In the genomic region with DNA sequence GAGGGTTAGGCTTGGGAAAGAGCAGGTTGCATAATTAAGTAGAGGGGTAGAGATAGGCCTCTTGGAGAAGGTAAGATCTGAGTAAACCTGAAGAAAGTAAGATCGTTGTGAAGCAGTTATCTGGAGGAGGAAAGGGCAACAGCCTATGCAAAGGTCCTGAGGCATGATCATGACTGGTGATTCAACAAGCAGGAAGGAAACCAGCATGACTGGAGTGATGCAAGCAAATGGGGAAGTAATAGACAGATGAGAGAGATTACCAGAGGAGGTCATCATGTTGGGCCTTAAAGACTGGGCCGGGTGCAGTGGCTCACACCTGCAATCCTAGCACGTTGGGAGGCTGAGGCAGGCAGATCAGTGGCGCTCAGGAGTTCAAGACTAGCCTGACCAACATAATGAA, we compare ENCODE assay signal across 30 cellular contexts.
"Had no signal": no experiment of that assay in that cellular context is flagged by ENCODE, and none has a peak within 500 bp of the region (broad histone marks: within the 10 kb centered on the region; RNA-seq: fewer than 3 reads in every experiment).

No MANE protein-coding gene starts in this region.

- H3K27me3 ChIP-seq: ascending aorta, body of pancreas, SJCRH30 had no signal

- DNase-seq: activated CD4-positive, alpha-beta T cell treated with anti-CD3 and anti-CD28 coated beads for 4 hours; activated CD4-positive, alpha-beta T cell treated with anti-CD3 and anti-CD28 coated beads, Interleukin-2, amount 50 U/mL, for 4 hours; activated CD8-positive, alpha-beta memory T cell treated with anti-CD3 and anti-CD28 coated beads, Interleukin-2, amount 50 U/mL, for 48 hours; activated CD8-positive, alpha-beta T cell treated with anti-CD3 and anti-CD28 coated beads, Interleukin-2, amount 10 ng/mL, durations not matched to agents 7 days and 5 days; activated effector memory CD4-positive, alpha-beta T cell treated with Interleukin-2 at 50 U/mL for 16 hours; activated naive CD4-positive, alpha-beta T cell; activated T-cell treated with anti-CD3 and anti-CD28 coated beads, Interleukin-2, amount 50 U/mL, for 24 hours; amniotic stem cell; body of pancreas; central memory CD4-positive, alpha-beta T cell; MM.1S; NCI-H1105; NCI-H146; NCI-H187 treated with DMSO at 0.1 percent for 48 hours; NCI-H345; NCI-H510A treated with DMSO at 0.1 percent for 48 hours; NCI-H69; NK-92 treated with Interleukin-12 subunit alpha and Interleukin-12 subunit beta, amount 100 ng/mL, for 24 hours; Right ventricle myocardium superior; SJCRH30; SK-N-SH; T-helper 1 cell had no signal

- H3K4me1 ChIP-seq: ascending aorta, body of pancreas, SJCRH30 had no signal

- H3K36me3 ChIP-seq: ascending aorta, SJCRH30 had no signal

- H3K9me3 ChIP-seq: ascending aorta, body of pancreas, SJCRH30, SK-N-SH had no signal

- H3K27ac ChIP-seq: ascending aorta, body of pancreas, coronary artery, RWPE1, SJCRH30 had no signal

- H3K4me3 Mint-ChIP-seq: activated CD8-positive, alpha-beta T cell treated with anti-CD3 and anti-CD28 coated beads, Interleukin-2, amount 10 ng/mL, durations not matched to agents 7 days and 5 days; activated naive CD4-positive, alpha-beta T cell treated with anti-CD3 and anti-CD28 coated beads, Interleukin-2, amount 50 U/mL, for 24 hours; activated T-cell treated with anti-CD3 and anti-CD28 coated beads, Interleukin-2, amount 50 U/mL, for 24 hours; activated T-helper 1 cell treated with anti-CD3 and anti-CD28 coated beads, Interleukin-12 subunit alpha, Interleukin-12 subunit beta, Interleukin-2, Interleukin-4 antibody, amounts not matched to agents 30 ng/mL and 10 ng/mL and 1 ng/mL, durations not matched to agents 14 hours and 24 hours and 36 hours had no signal

- H3K36me3 Mint-ChIP-seq: activated naive CD4-positive, alpha-beta T cell treated with anti-CD3 and anti-CD28 coated beads, Interleukin-2, amount 50 U/mL, for 24 hours had no signal

- H3K27ac Mint-ChIP-seq: activated CD8-positive, alpha-beta T cell treated with anti-CD3 and anti-CD28 coated beads, Interleukin-2, amount 10 ng/mL, durations not matched to agents 7 days and 5 days; activated naive CD4-positive, alpha-beta T cell treated with anti-CD3 and anti-CD28 coated beads, Interleukin-2, amount 50 U/mL, for 24 hours; activated T-cell treated with anti-CD3 and anti-CD28 coated beads, Interleukin-2, amount 50 U/mL, for 24 hours; activated T-helper 1 cell treated with anti-CD3 and anti-CD28 coated beads, Interleukin-12 subunit alpha, Interleukin-12 subunit beta, Interleukin-2, Interleukin-4 antibody, amounts not matched to agents 30 ng/mL and 10 ng/mL and 1 ng/mL, durations not matched to agents 14 hours and 24 hours and 36 hours had no signal

- H3K9ac ChIP-seq: SK-N-SH had no signal

- ATAC-seq: activated CD4-positive, CD25-positive, alpha-beta regulatory T cell treated with anti-CD3 and anti-CD28 coated beads, Interleukin-2, amount 50 U/mL, for 24 hours; activated CD8-positive, alpha-beta T cell treated with anti-CD3 and anti-CD28 coated beads, Interleukin-2, amount 10 ng/mL, durations not matched to agents 7 days and 5 days; body of pancreas; Panc1 had no signal

- H3K9me3 Mint-ChIP-seq: activated naive CD4-positive, alpha-beta T cell treated with anti-CD3 and anti-CD28 coated beads, Interleukin-2, amount 50 U/mL, for 24 hours; activated T-cell treated with anti-CD3 and anti-CD28 coated beads, Interleukin-2, amount 50 U/mL, for 24 hours; activated T-helper 1 cell treated with anti-CD3 and anti-CD28 coated beads, Interleukin-12 subunit alpha, Interleukin-12 subunit beta, Interleukin-2, Interleukin-4 antibody, amounts not matched to agents 30 ng/mL and 10 ng/mL and 1 ng/mL, durations not matched to agents 14 hours and 24 hours and 36 hours had no signal

- FAIRE-seq: bronchial epithelial cell had no signal

- H3K4me1 Mint-ChIP-seq: activated naive CD4-positive, alpha-beta T cell treated with anti-CD3 and anti-CD28 coated beads, Interleukin-2, amount 50 U/mL, for 24 hours had no signal

- H3K4me2 ChIP-seq: SK-N-SH had no signal

- H3K27me3 Mint-ChIP-seq: activated T-cell treated with anti-CD3 and anti-CD28 coated beads, Interleukin-2, amount 50 U/mL, for 24 hours had no signal

- H3K4me3 ChIP-seq: ascending aorta, body of pancreas, coronary artery, SJCRH30 had no signal
